In genomic region chr10:112932658-112933057, GRCh38 we compare ENCODE assay signal across 7 cellular contexts.
"Had no signal": no experiment of that assay in that cellular context is flagged by ENCODE, and none has a peak within 500 bp of the region (broad histone marks: within the 10 kb centered on the region; RNA-seq: fewer than 3 reads in every experiment).

No MANE protein-coding gene starts in this region.

- H3K9ac ChIP-seq: KMS-11 had no signal

- FAIRE-seq: HTR-8/SVneo, K562 had no signal

- DNase-seq: IMR-90, KBM-7, KG1 had no signal

- H3K4me3 ChIP-seq: K562 had no signal

- ATAC-seq: K562 had no signal

- H3K27ac ChIP-seq: HL-60, KMS-11 had no signal

- H3K4me2 ChIP-seq: KMS-11 had no signal
